ENCODE assay signal across 31 cellular contexts in genomic region chr13:36666482-36667264, GRCh38. TPM values are rescaled to one million over a fixed set of nuclear protein-coding genes. Genes with fewer than 3 reads are reported as not detected.
DNase-seq lines count a peak whose midpoint lies in the region; FAIRE-seq and TF ChIP-seq lines count a peak whose summit lies in the region.
"Had no signal": no experiment of that assay in that cellular context is flagged by ENCODE, and none has a peak within 500 bp of the region (broad histone marks: within the 10 kb centered on the region; RNA-seq: fewer than 3 reads in every experiment).

No MANE protein-coding gene starts in this region.

- DNase-seq in DMS153 treated with DMSO at 0.1 percent for 48 hours (lab: John Stamatoyannopoulos, UW; ENCODE audit: unreplicated experiment) (peak; percentile 48), NCI-H128 (lab: John Stamatoyannopoulos, UW; ENCODE audit: unreplicated experiment) (peak; percentile 67), NCI-H510A treated with DMSO at 0.1 percent for 48 hours (lab: John Stamatoyannopoulos, UW) (peak; percentile 36), fibroblast of mammary gland (ENCODE audit: low read depth) (peak; percentile 10), D721Med (ENCODE audit: insufficient read length, low spot score) (no peak), H4 (ENCODE audit: low spot score) (no peak), progenitor cell of endocrine pancreas (ENCODE audit: low spot score, unreplicated experiment) (no peak), AG08395 (ENCODE audit: low spot score) (no peak)
- DNase-seq: activated CD8-positive, alpha-beta memory T cell treated with anti-CD3 and anti-CD28 coated beads for 24 hours; activated naive CD4-positive, alpha-beta T cell treated with anti-CD3 and anti-CD28 coated beads for 36 hours; activated T-cell treated with anti-CD3 and anti-CD28 coated beads, Interleukin-2, amount 50 U/mL, for 1 hour; amniotic stem cell; effector CD8-positive, alpha-beta T cell; EL; heart right ventricle; left cardiac atrium; NCI-H1436 treated with DMSO at 0.1 percent for 48 hours; NCI-H226; PC-9; Right ventricle myocardium superior; stimulated activated CD4-positive, alpha-beta T cell treated with anti-CD3 and anti-CD28 coated beads, Interleukin-2, amount 100 ng/mL, for 24 hours; substantia nigra; upper lobe of right lung had no signal

- peaks cover 47% of the 10 kb centered on the region for H3K27me3 Mint-ChIP-seq in progenitor cell of endocrine pancreas

- no peak for TF ChIP-seq CTCF in fibroblast of mammary gland (conservative IDR thresholded peaks at IDR 0.05; ENCODE audit: control insufficient read depth, insufficient read depth, low read depth, low read length)
- TF ChIP-seq CTCF in D721Med (IDR thresholded peaks at IDR 0.05; ENCODE audit: insufficient read depth, missing control alignments): no peak
- TF ChIP-seq CTCF in progenitor cell of endocrine pancreas (IDR thresholded peaks at IDR 0.05; ENCODE audit: unreplicated experiment): no peak

- H3K4me3 Mint-ChIP-seq in progenitor cell of endocrine pancreas (ENCODE audit: low read depth): no peak overlapping the region
- H3K4me3 Mint-ChIP-seq: activated naive CD4-positive, alpha-beta T cell treated with anti-CD3 and anti-CD28 coated beads for 36 hours; memory B cell; stimulated activated effector memory CD8-positive, alpha-beta T cell treated with anti-CD3 and anti-CD28 coated beads, Interleukin-12 subunit alpha, Interleukin-12 subunit beta, amount 100 ng/mL, for 72 hours had no signal

- H3K4me1 Mint-ChIP-seq in progenitor cell of endocrine pancreas (ENCODE audit: low read depth): no peaks in the 10 kb centered on the region
- H3K4me1 Mint-ChIP-seq: memory B cell; stimulated activated effector memory CD8-positive, alpha-beta T cell treated with anti-CD3 and anti-CD28 coated beads, Interleukin-12 subunit alpha, Interleukin-12 subunit beta, amount 100 ng/mL, for 72 hours had no signal

- no peak overlapping the region for H3K27ac Mint-ChIP-seq in progenitor cell of endocrine pancreas
- H3K27ac Mint-ChIP-seq: activated naive CD4-positive, alpha-beta T cell treated with anti-CD3 and anti-CD28 coated beads for 36 hours; memory B cell; stimulated activated effector memory CD8-positive, alpha-beta T cell treated with anti-CD3 and anti-CD28 coated beads, Interleukin-12 subunit alpha, Interleukin-12 subunit beta, amount 100 ng/mL, for 72 hours had no signal

- peaks cover 3% of the 10 kb centered on the region for H3K9me3 Mint-ChIP-seq in progenitor cell of endocrine pancreas (ENCODE audit: low read depth)

- H3K4me3 ChIP-seq in fibroblast of mammary gland (ENCODE audit: control insufficient read depth, low read depth, low read length): no peak overlapping the region
- H3K4me3 ChIP-seq: BLaER1, HAP-1, heart right ventricle, PC-9, skin epidermis, upper lobe of right lung had no signal

- FAIRE-seq in D721Med (lab: Jason Lieb, UNC): no peak

- H3K36me3 Mint-ChIP-seq in progenitor cell of endocrine pancreas (ENCODE audit: insufficient read depth): no peaks in the 10 kb centered on the region
- H3K36me3 Mint-ChIP-seq: memory B cell; stimulated activated effector memory CD8-positive, alpha-beta T cell treated with anti-CD3 and anti-CD28 coated beads, Interleukin-12 subunit alpha, Interleukin-12 subunit beta, amount 100 ng/mL, for 72 hours had no signal

RNA-seq across cellular contexts. Expression of gene SERTM1, which starts 7.1 kb away (rescaled TPM):
- not detected in 2 replicates for total RNA-seq in H4 (2014; rRNA removed; shearing (Covaris generic))
- total RNA-seq in progenitor cell of endocrine pancreas: 0.22 and 0.24 TPM in 2 replicates
- total RNA-seq: activated naive CD4-positive, alpha-beta T cell treated with anti-CD3 and anti-CD28 coated beads for 36 hours; epithelial cell of proximal tubule; fibroblast of villous mesenchyme; myocyte; PC-9 had no signal

Comparison
In these comparisons a context has a peak if more than half of its experiments do, and no peak if none do; other contexts are left out.
1. DNase-seq: peak in DMS153 treated with DMSO at 0.1 percent for 48 hours (single experiment), NCI-H128 (single experiment), NCI-H510A treated with DMSO at 0.1 percent for 48 hours (single experiment) and fibroblast of mammary gland (single experiment); none in D721Med (single experiment), H4 (single experiment), progenitor cell of endocrine pancreas (single experiment) and AG08395 (single experiment).